Comparison of ENCODE assay signal across 1 cellular context in the genomic region with DNA sequence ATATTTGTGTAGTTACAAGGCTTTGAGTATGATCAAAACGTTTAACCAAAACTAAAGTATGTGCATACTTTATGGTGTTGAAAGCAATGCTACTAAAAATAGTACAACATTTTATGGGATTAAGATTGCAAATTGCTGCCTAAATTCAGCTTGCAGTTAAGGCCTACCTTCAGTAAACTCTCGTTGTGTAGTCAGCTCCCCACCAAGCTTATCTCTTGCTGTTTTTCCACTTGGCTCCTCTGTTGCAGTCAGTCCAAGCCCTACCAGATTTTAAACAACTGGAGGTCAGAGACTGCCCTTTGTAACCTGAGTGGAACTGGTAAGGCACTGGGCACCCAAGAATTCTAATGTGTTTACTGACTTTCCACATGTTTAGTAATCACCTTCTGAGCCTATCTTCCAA.
TF ChIP-seq lines count a peak whose summit lies in the region.

No MANE protein-coding gene starts in this region.

TF ChIP-seq in SK-N-SH, 30 proteins besides CTCF, POLR2A, EP300 and RAD21 (continued from another document):
- TF ChIP-seq CHD2 (IDR thresholded peaks at IDR 0.05; ENCODE audit: low read length, partially characterized antibody) (no peak), GABPA (IDR thresholded peaks at IDR 0.05; ENCODE audit: low read depth) (no peak)
